ENCODE assay signal across 23 cellular contexts in genomic region chr7:152922318-152923081, GRCh38.
"Had no signal": no experiment of that assay in that cellular context is flagged by ENCODE, and none has a peak within 500 bp of the region (broad histone marks: within the 10 kb centered on the region; RNA-seq: fewer than 3 reads in every experiment).

No MANE protein-coding gene starts in this region.

- H3K36me3 ChIP-seq: left lung, neural progenitor cell, pancreas, suprapubic skin, transverse colon, vagina had no signal

- H3K4me3 ChIP-seq: dorsolateral prefrontal cortex, left lung, mucosa of descending colon, neural progenitor cell, pancreas, smooth muscle cell, suprapubic skin, transverse colon, vagina had no signal

- H3K9me3 ChIP-seq: mucosa of descending colon, pancreas, suprapubic skin, transverse colon, vagina had no signal

- DNase-seq: dorsolateral prefrontal cortex; effector CD4-positive, alpha-beta T cell; kidney; left lung; mesenchymal stem cell; mucosa of descending colon; naive B cell; nucleus accumbens; pancreas; retina; stimulated activated CD4-positive, alpha-beta T cell treated with anti-CD3 and anti-CD28 coated beads, Interleukin-12 subunit alpha, Interleukin-12 subunit beta, amount 100 ng/mL, for 4 hours; stimulated activated CD4-positive, alpha-beta T cell treated with anti-CD3 and anti-CD28 coated beads, Interleukin-1b, Interleukin-23, amount 100 ng/mL, for 48 hours; stimulated activated CD4-positive, alpha-beta T cell treated with anti-CD3 and anti-CD28 coated beads, Interleukin-4, amount 100 ng/mL, for 1 hour; stimulated activated CD8-positive, alpha-beta memory T cell treated with anti-CD3 and anti-CD28 coated beads, Interleukin-4, amount 100 ng/mL, for 48 hours; stimulated activated naive CD4-positive, alpha-beta T cell; stimulated activated naive CD8-positive, alpha-beta T cell treated with anti-CD3 and anti-CD28 coated beads, Interleukin-15, amount 100 ng/mL, for 72 hours; transverse colon had no signal

- H3K27me3 ChIP-seq: pancreas, vagina had no signal

- H3K4me1 ChIP-seq: neural progenitor cell, pancreas had no signal

- H3K4me2 ChIP-seq: neural progenitor cell, smooth muscle cell had no signal

- ATAC-seq: left lung; mucosa of descending colon; natural killer cell treated with Interleukin-12 subunit alpha and Interleukin-12 subunit beta and Interleukin-15 and Interleukin-18, amount 100 ng/mL, for 72 hours; pancreas; sciatic nerve; stimulated activated naive CD8-positive, alpha-beta T cell treated with anti-CD3 and anti-CD28 coated beads, Interleukin-15, amount 100 ng/mL, for 72 hours had no signal

- H3K9ac ChIP-seq: neural progenitor cell had no signal

- H3K27ac ChIP-seq: left lung, neural progenitor cell, pancreas, suprapubic skin, transverse colon, vagina had no signal

- H2AFZ ChIP-seq: neural progenitor cell had no signal
